27 cellular contexts compared by ENCODE assay signal in genomic region chr17:30035369-30035768, GRCh38.
DNase-seq lines count a peak whose midpoint lies in the region; ATAC-seq, FAIRE-seq and TF ChIP-seq lines count a peak whose summit lies in the region.
"Had no signal": no experiment of that assay in that cellular context is flagged by ENCODE, and none has a peak within 500 bp of the region (broad histone marks: within the 10 kb centered on the region; RNA-seq: fewer than 3 reads in every experiment).

No MANE protein-coding gene starts in this region.

- H3K27me3 Mint-ChIP-seq in MCF 10A (ENCODE audit: insufficient read depth, unreplicated experiment) = no peaks in the 10 kb centered on the region

- TF ChIP-seq CTCF in A673 (conservative IDR thresholded peaks at IDR 0.05; ENCODE audit: low read depth, low read length) (no peak), osteoblast (IDR thresholded peaks at IDR 0.05; ENCODE audit: extremely low read depth, low read depth, low read length) (no peak), MCF 10A (IDR thresholded peaks at IDR 0.05; ENCODE audit: unreplicated experiment) (no peak)

- H3K27ac Mint-ChIP-seq in MCF 10A (ENCODE audit: low read depth, unreplicated experiment) = no peak overlapping the region
- H3K27ac Mint-ChIP-seq: CD14-positive monocyte; CD4-positive, alpha-beta T cell; CD8-positive, alpha-beta T cell had no signal

- H3K9me3 ChIP-seq in A673 (ENCODE audit: low read depth, low read length, poor library complexity, severe bottlenecking) (no peaks in the 10 kb centered on the region), SK-N-MC (ENCODE audit: low read depth, low read length) (no peaks in the 10 kb centered on the region), osteoblast (ENCODE audit: low read depth, low read length) (no peaks in the 10 kb centered on the region)
- H3K9me3 ChIP-seq: BE2C had no signal

- POLR2A ChIA-PET in A673 (lab: Charles Lee; ENCODE audit: low non-redundant PET) = no interaction called here
- POLR2A ChIA-PET in MCF 10A (lab: Yijun Ruan, JAX) = no interaction called here

- ATAC-seq in GM18511 (IDR thresholded peaks at IDR 0.05; ENCODE audit: unreplicated experiment) (no peak), HG02763 (IDR thresholded peaks at IDR 0.05; ENCODE audit: unreplicated experiment) (no peak)
- ATAC-seq: CD8-positive, alpha-beta T cell; GM12878 had no signal

- H3K4me3 Mint-ChIP-seq in MCF 10A (ENCODE audit: unreplicated experiment) = no peak overlapping the region
- H3K4me3 Mint-ChIP-seq: CD14-positive monocyte; CD4-positive, alpha-beta T cell; CD8-positive, alpha-beta T cell had no signal

- H3K27me3 ChIP-seq in A673 (replicated peaks; ENCODE audit: insufficient read depth, low read depth, low read length, poor library complexity) (peaks cover 3% of the 10 kb centered on the region), osteoblast (ENCODE audit: insufficient read depth, low read length) (peaks cover 35% of the 10 kb centered on the region)
- H3K27me3 ChIP-seq: BE2C, BLaER1 had no signal

- H3K9me3 Mint-ChIP-seq in MCF 10A (ENCODE audit: unreplicated experiment) = peaks cover under 1% of the 10 kb centered on the region
- H3K9me3 Mint-ChIP-seq: CD4-positive, alpha-beta T cell; CD8-positive, alpha-beta T cell had no signal

- peaks cover 6% of the 10 kb centered on the region for H3K36me3 Mint-ChIP-seq in MCF 10A (ENCODE audit: insufficient read depth, unreplicated experiment)
- H3K36me3 Mint-ChIP-seq: CD14-positive monocyte; CD8-positive, alpha-beta T cell had no signal

- H3K4me2 ChIP-seq in osteoblast (ENCODE audit: insufficient read depth, low read length) = no peak overlapping the region
- H3K4me2 ChIP-seq: BLaER1 had no signal

- no peaks in the 10 kb centered on the region for H3K36me3 ChIP-seq in A673 (ENCODE audit: insufficient read depth, low read length, poor library complexity, severe bottlenecking)
- H3K36me3 ChIP-seq in SK-N-MC (ENCODE audit: insufficient read depth, low read length) = no peaks in the 10 kb centered on the region
- no peaks in the 10 kb centered on the region for H3K36me3 ChIP-seq in osteoblast (ENCODE audit: insufficient read depth, low read length)
- H3K36me3 ChIP-seq: BE2C, BLaER1 had no signal

- BruUV-seq in A673 (replicated peaks; lab: Mats Ljungman, UMichigan) (no TSS peak), MCF 10A (replicated peaks; lab: Mats Ljungman, UMichigan) (no TSS peak)

- CTCF ChIA-PET in A673 (lab: Charles Lee) (no interaction called here), MCF 10A (lab: Yijun Ruan, JAX) (no interaction called here)

- peak; percentile 52 for FAIRE-seq in GM18507 (lab: Jason Lieb, UNC)
- FAIRE-seq: GM12878, GM12892 had no signal

- H3K4me3 ChIP-seq in A673 (ENCODE audit: low read depth, low read length, poor library complexity, severe bottlenecking) = no peak overlapping the region
- peak overlapping the region; percentile 14 for H3K4me3 ChIP-seq in SK-N-MC
- no peak overlapping the region for H3K4me3 ChIP-seq in osteoblast (ENCODE audit: insufficient read depth, low read length)
- H3K4me3 ChIP-seq: BLaER1, GM12878 had no signal

- H3K4me1 ChIP-seq in A673 (ENCODE audit: insufficient read depth, low read length, poor library complexity, severe bottlenecking) = peaks cover 31% of the 10 kb centered on the region
- no peaks in the 10 kb centered on the region for H3K4me1 ChIP-seq in osteoblast (ENCODE audit: insufficient read depth, low read length)
- H3K4me1 ChIP-seq: BE2C, Caco-2 had no signal

- peak overlapping the region; percentile 14 for H2AFZ ChIP-seq in osteoblast (ENCODE audit: low read length)

- H3K27ac ChIP-seq in A673 (ENCODE audit: low read depth, low read length, poor library complexity, severe bottlenecking) (peak overlapping the region; percentile 19), SK-N-MC (peak overlapping the region; percentile 29), osteoblast (ENCODE audit: low read depth, low read length) (no peak overlapping the region)
- H3K27ac ChIP-seq: BLaER1 had no signal

- DNase-seq in A673 (ENCODE audit: low spot score) (peak; percentile 91), GM18507 (ENCODE audit: extremely low spot score, insufficient read length, low read depth) (no peak), SK-N-MC (ENCODE audit: low read depth, low spot score) (peak; percentile 79), osteoblast (ENCODE audit: insufficient read length, low spot score, missing footprints) (no peak), CD1c-positive myeloid dendritic cell (ENCODE audit: extremely low spot score) (no peak), MCF 10A (ENCODE audit: unreplicated experiment) (no peak)
- DNase-seq: 8988T; ACHN; BE2C; C1 segment of cervical spinal cord; Caco-2; Calu3; CD4-positive, alpha-beta T cell; CD8-positive, alpha-beta T cell; DMS 273 treated with DMSO at 0.1 percent for 48 hours; DMS153; DMS53; DMS79; DND-41; EL; GDM1 had no signal

- H3K9ac ChIP-seq in SK-N-MC (ENCODE audit: insufficient read length) = no peak overlapping the region
- H3K9ac ChIP-seq: BLaER1 had no signal

- peaks cover 11% of the 10 kb centered on the region for H3K4me1 Mint-ChIP-seq in MCF 10A (ENCODE audit: insufficient read depth, unreplicated experiment)

- intact Hi-C loops in A673 (cut with micrococcal nuclease; ENCODE audit: unreplicated experiment) (no loop called here), MCF 10A (cut with micrococcal nuclease) (no loop called here)

- no peaks in the 10 kb centered on the region for H3K79me2 ChIP-seq in osteoblast (ENCODE audit: insufficient read depth, low read length)

- H4K20me1 ChIP-seq in osteoblast (ENCODE audit: insufficient read depth, low read length) = no peaks in the 10 kb centered on the region
- H4K20me1 ChIP-seq: BLaER1 had no signal

Comparison
In these comparisons a context has a peak if more than half of its experiments do, and no peak if none do; other contexts are left out.
1. DNase-seq: peak in A673 (single experiment) and SK-N-MC (single experiment); none in GM18507 (single experiment), osteoblast (single experiment), CD1c-positive myeloid dendritic cell (single experiment) and MCF 10A (single experiment).